20 cellular contexts compared by ENCODE assay signal in the genomic region with DNA sequence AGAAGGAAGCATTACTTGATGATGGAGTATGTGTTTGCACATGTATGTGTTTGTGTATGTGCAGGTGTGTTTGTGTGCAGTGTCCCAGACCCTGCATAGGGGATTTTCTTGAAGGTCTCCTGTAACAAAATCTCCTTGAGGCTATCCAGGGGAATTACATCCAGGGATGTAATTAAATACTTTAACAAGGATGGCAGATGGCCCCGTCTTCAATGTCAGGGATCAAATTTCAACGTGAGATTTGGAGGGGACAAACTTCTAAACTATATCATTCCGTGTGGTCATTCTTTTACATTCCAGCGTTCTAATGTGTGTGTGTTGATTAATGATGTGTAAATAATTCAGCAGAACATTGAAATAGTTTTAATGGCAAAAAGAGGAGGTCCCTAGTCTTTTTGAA. TPM values are rescaled to one million over a fixed set of nuclear protein-coding genes. Genes with fewer than 3 reads are reported as not detected.
DNase-seq lines count a peak whose midpoint lies in the region; ATAC-seq and TF ChIP-seq lines count a peak whose summit lies in the region.
"Had no signal": no experiment of that assay in that cellular context is flagged by ENCODE, and none has a peak within 500 bp of the region (broad histone marks: within the 10 kb centered on the region; RNA-seq: fewer than 3 reads in every experiment).

No MANE protein-coding gene starts in this region.

- no peak for TF ChIP-seq POLR2A in sigmoid colon (IDR thresholded peaks at IDR 0.05)

- no peaks in the 10 kb centered on the region for H3K9me3 Mint-ChIP-seq in H9
- H3K9me3 Mint-ChIP-seq: activated naive CD8-positive, alpha-beta T cell treated with anti-CD3 and anti-CD28 coated beads, Interleukin-2, amount 50 U/mL, for 24 hours had no signal

- H3K4me3 ChIP-seq in sigmoid colon, result no peak overlapping the region
- H3K4me3 ChIP-seq: BLaER1 treated with 17β-estradiol and CSF1 and Interleukin-3, amounts not matched to agents 10 nM and 100 nM; skin epidermis; thoracic aorta had no signal

- no peak for TF ChIP-seq EP300 in sigmoid colon (IDR thresholded peaks at IDR 0.05)

- H2AFZ ChIP-seq in H9 (ENCODE audit: low read length), result no peak overlapping the region
- H2AFZ ChIP-seq: parathyroid adenoma had no signal

- no peaks in the 10 kb centered on the region; the same call in 1 of the 2 replicates for H3K4me1 ChIP-seq in H9 (ENCODE audit: insufficient read depth, low read length)
- no peaks in the 10 kb centered on the region for H3K4me1 ChIP-seq in sigmoid colon
- H3K4me1 ChIP-seq: BLaER1 treated with 17β-estradiol and CSF1 and Interleukin-3, amounts not matched to agents 10 nM and 100 nM; foreskin keratinocyte; parathyroid adenoma had no signal

- no peak overlapping the region for H3K9ac ChIP-seq in H9 (ENCODE audit: extremely low read depth, insufficient read length, low read length)
- H3K9ac ChIP-seq: BLaER1 treated with 17β-estradiol and CSF1 and Interleukin-3, amounts not matched to agents 10 nM and 100 nM; parathyroid adenoma had no signal

- H3T11ph ChIP-seq in H9 (ENCODE audit: low read length), result no peak overlapping the region

- no peak overlapping the region for H2BK120ac ChIP-seq in H9 (ENCODE audit: low read depth, low read length, poor library complexity, severe bottlenecking)

- no peak overlapping the region for H3K4me2 ChIP-seq in H9 (ENCODE audit: insufficient read depth, insufficient read length, low read length)
- H3K4me2 ChIP-seq: BLaER1 treated with 17β-estradiol and CSF1 and Interleukin-3, amounts not matched to agents 10 nM and 100 nM had no signal

- TF ChIP-seq CTCF in H9 (conservative IDR thresholded peaks at IDR 0.05), result peak; percentile 37; the same call in 2 of the 3 replicates
- no peak for TF ChIP-seq CTCF in sigmoid colon (IDR thresholded peaks at IDR 0.05)

- H2BK20ac ChIP-seq in H9 (ENCODE audit: low read depth, low read length, poor library complexity, severe bottlenecking), result no peak overlapping the region

- H3K23ac ChIP-seq in H9 (ENCODE audit: insufficient read length, low read depth, low read length), result no peak overlapping the region

- H3K9me3 ChIP-seq in H9 (ENCODE audit: control insufficient read depth, low read depth, low read length), result no peaks in the 10 kb centered on the region
- no peaks in the 10 kb centered on the region for H3K9me3 ChIP-seq in sigmoid colon
- H3K9me3 ChIP-seq: BLaER1 treated with 17β-estradiol and CSF1 and Interleukin-3, amounts not matched to agents 10 nM and 100 nM; thoracic aorta had no signal

- H3K27me3 ChIP-seq in H9 (ENCODE audit: insufficient read depth, low read length), result no peaks in the 10 kb centered on the region
- H3K27me3 ChIP-seq in sigmoid colon, result no peaks in the 10 kb centered on the region
- H3K27me3 ChIP-seq: BLaER1 treated with 17β-estradiol and CSF1 and Interleukin-3, amounts not matched to agents 10 nM and 100 nM; foreskin keratinocyte had no signal

- no peaks in the 10 kb centered on the region for H3K23me2 ChIP-seq in H9 (ENCODE audit: insufficient read length, low read depth, low read length, poor library complexity, severe bottlenecking)

- H3K27ac ChIP-seq in H9 (ENCODE audit: insufficient read length, low read depth, low read length) (no peak overlapping the region), sigmoid colon (no peak overlapping the region)
- H3K27ac ChIP-seq: BLaER1 treated with 17β-estradiol and CSF1 and Interleukin-3, amounts not matched to agents 10 nM and 100 nM; foreskin keratinocyte; parathyroid adenoma; skin epidermis; thoracic aorta had no signal

- ATAC-seq in HG02678 (IDR thresholded peaks at IDR 0.05; ENCODE audit: unreplicated experiment), result no peak
- ATAC-seq: activated CD8-positive, alpha-beta T cell treated with anti-CD3 and anti-CD28 coated beads, Interleukin-2, amount 10 ng/mL, durations not matched to agents 7 days and 5 days; activated naive CD8-positive, alpha-beta T cell treated with anti-CD3 and anti-CD28 coated beads, Interleukin-2, amount 50 U/mL, for 24 hours; foreskin keratinocyte; Panc1 had no signal

- peaks cover 2 to 5% of the 10 kb centered on the region in 2 experiments; a peak in 3 of 4 replicates for H3K4me1 Mint-ChIP-seq in H9
- H3K4me1 Mint-ChIP-seq: activated naive CD8-positive, alpha-beta T cell treated with anti-CD3 and anti-CD28 coated beads, Interleukin-2, amount 50 U/mL, for 24 hours had no signal

- no peak overlapping the region for H3K56ac ChIP-seq in H9 (ENCODE audit: insufficient read length, low read depth, low read length)

- H4K91ac ChIP-seq in H9 (ENCODE audit: insufficient read length, low read depth, low read length), result no peak overlapping the region

- no peaks in the 10 kb centered on the region for H3K79me1 ChIP-seq in H9 (ENCODE audit: insufficient read depth, low read depth, low read length, poor library complexity, severe bottlenecking)

- H3K27me3 Mint-ChIP-seq in H9 (ENCODE audit: low read depth), result peaks cover 15% of the 10 kb centered on the region

- H2BK12ac ChIP-seq in H9 (ENCODE audit: insufficient read length, low read depth, low read length), result no peak overlapping the region

- no peaks in the 10 kb centered on the region for H3K79me2 ChIP-seq in H9 (ENCODE audit: insufficient read depth, low read length)
- H3K79me2 ChIP-seq: parathyroid adenoma had no signal

- no peak overlapping the region for H3K4me3 Mint-ChIP-seq in H9
- H3K4me3 Mint-ChIP-seq: activated CD8-positive, alpha-beta T cell treated with anti-CD3 and anti-CD28 coated beads, Interleukin-2, amount 10 ng/mL, durations not matched to agents 7 days and 5 days; activated naive CD8-positive, alpha-beta T cell treated with anti-CD3 and anti-CD28 coated beads, Interleukin-2, amount 50 U/mL, for 24 hours had no signal

- H3K36me3 ChIP-seq in sigmoid colon, result no peaks in the 10 kb centered on the region
- H3K36me3 ChIP-seq: BLaER1 treated with 17β-estradiol and CSF1 and Interleukin-3, amounts not matched to agents 10 nM and 100 nM; thoracic aorta had no signal

- no peaks in the 10 kb centered on the region for H3K36me3 Mint-ChIP-seq in H9 (ENCODE audit: insufficient read depth in 1 of 3, low read depth in 3 of 3)

- H3K27ac Mint-ChIP-seq in H9, result no peak overlapping the region
- H3K27ac Mint-ChIP-seq: activated CD8-positive, alpha-beta T cell treated with anti-CD3 and anti-CD28 coated beads, Interleukin-2, amount 10 ng/mL, durations not matched to agents 7 days and 5 days; activated naive CD8-positive, alpha-beta T cell treated with anti-CD3 and anti-CD28 coated beads, Interleukin-2, amount 50 U/mL, for 24 hours had no signal

- WGBS in H9 (ENCODE audit: extremely low coverage, insufficient read length, low lambda C conversion rate), result no CpG with 5 or more reads among the region's 4 CpGs
- 75 to 76% methylated on average over 4 of the region's 4 CpGs for WGBS in sigmoid colon, 2 donors

- no peak overlapping the region for H4K5ac ChIP-seq in H9 (ENCODE audit: insufficient read length, low read depth, low read length)

- no peak overlapping the region for H2AK5ac ChIP-seq in H9 (ENCODE audit: insufficient read length, low read length)

- no peak overlapping the region for H2BK5ac ChIP-seq in H9 (ENCODE audit: insufficient read length, low read length)

- H4K8ac ChIP-seq in H9 (replicated peaks; ENCODE audit: insufficient read length, low read depth, low read length), result no peak overlapping the region

- no peaks in the 10 kb centered on the region for H4K20me1 ChIP-seq in H9 (ENCODE audit: control insufficient read depth, insufficient read depth, insufficient read length)
- H4K20me1 ChIP-seq: BLaER1 treated with 17β-estradiol and CSF1 and Interleukin-3, amounts not matched to agents 10 nM and 100 nM had no signal

- no peak overlapping the region for H3K4ac ChIP-seq in H9 (ENCODE audit: low read depth, low read length)

- H2BK15ac ChIP-seq in H9 (ENCODE audit: low read depth, low read length), result no peak overlapping the region

- intact Hi-C loops in sigmoid colon (cut with DNase I), result no loop called here

- H3K18ac ChIP-seq in H9 (ENCODE audit: insufficient read length, low read depth, low read length), result no peak overlapping the region

- no peak for DNase-seq in H9
- peak; percentile 7 for DNase-seq in RPMI7951 (ENCODE audit: low read depth)
- peak; percentile 61 for DNase-seq in left kidney (ENCODE audit: low read depth, low spot score)
- DNase-seq in sigmoid colon, result no peak
- no peak for DNase-seq in CD1c-positive myeloid dendritic cell (ENCODE audit: extremely low spot score)
- DNase-seq: activated CD8-positive, alpha-beta T cell treated with anti-CD3 and anti-CD28 coated beads, Interleukin-2, amount 10 ng/mL, durations not matched to agents 7 days and 5 days; activated naive CD8-positive, alpha-beta T cell treated with anti-CD3 and anti-CD28 coated beads, Interleukin-2, amount 50 U/mL, for 24 hours; caudate nucleus; foreskin keratinocyte; Kasumi-1; NCI-H146; NCI-H526 treated with DMSO at 0.1 percent for 48 hours had no signal

- H3K14ac ChIP-seq in H9 (ENCODE audit: insufficient read depth, low read length), result no peak overlapping the region

RNA-seq across cellular contexts. Expression of a gene that starts 3.3 kb away (rescaled TPM):
- not detected in 2 replicates for total RNA-seq in H9 (2021)
- total RNA-seq in RPMI7951 (2014; rRNA removed; shearing (Covaris generic)), result not detected in 2 replicates
- total RNA-seq in sigmoid colon, result not detected
- polyA plus RNA-seq in sigmoid colon, result under 1 TPM in 1 of 3 donors, not detected in 2; 0.36 TPM
- total RNA-seq: activated CD8-positive, alpha-beta T cell treated with anti-CD3 and anti-CD28 coated beads, Interleukin-2, amount 10 ng/mL, durations not matched to agents 7 days and 5 days; foreskin keratinocyte; H1; lower leg skin; thoracic aorta had no signal
- polyA plus RNA-seq: foreskin keratinocyte, H1 had no signal

RNA-seq across cellular contexts. Expression of a gene that starts 6.7 kb away (rescaled TPM):
- total RNA-seq in H9 (2021) (not detected in 2 replicates), sigmoid colon (not detected)
- not detected in 2 replicates for total RNA-seq in RPMI7951 (2014; rRNA removed; shearing (Covaris generic))
- under 1 TPM in 1 of 3 donors, not detected in 2; 0.66 TPM for polyA plus RNA-seq in sigmoid colon
- total RNA-seq: activated CD8-positive, alpha-beta T cell treated with anti-CD3 and anti-CD28 coated beads, Interleukin-2, amount 10 ng/mL, durations not matched to agents 7 days and 5 days; H1 had no signal
- polyA plus RNA-seq: H1 had no signal

RNA-seq across cellular contexts. Expression of a gene that starts 17.7 kb away (rescaled TPM):
- total RNA-seq in H9 (2021), result not detected in 2 replicates
- total RNA-seq in RPMI7951 (2014; rRNA removed; shearing (Covaris generic)), result not detected in 2 replicates
- not detected for total RNA-seq in sigmoid colon
- 1 to 10 TPM in 1 of 3 donors, not detected in 2; 3.0 TPM for polyA plus RNA-seq in sigmoid colon
- total RNA-seq: activated CD8-positive, alpha-beta T cell treated with anti-CD3 and anti-CD28 coated beads, Interleukin-2, amount 10 ng/mL, durations not matched to agents 7 days and 5 days; H1; thoracic aorta had no signal
- polyA plus RNA-seq: H1 had no signal

RNA-seq across cellular contexts. Expression of a gene that starts 37.7 kb away (rescaled TPM):
- total RNA-seq in H9 (2021), result not detected in 2 replicates
- not detected in 2 replicates for total RNA-seq in RPMI7951 (2014; rRNA removed; shearing (Covaris generic))
- not detected for total RNA-seq in sigmoid colon
- under 1 TPM in 1 of 3 donors, not detected in 2; 0.22 TPM for polyA plus RNA-seq in sigmoid colon
- total RNA-seq: activated CD8-positive, alpha-beta T cell treated with anti-CD3 and anti-CD28 coated beads, Interleukin-2, amount 10 ng/mL, durations not matched to agents 7 days and 5 days; H1; thoracic aorta had no signal
- polyA plus RNA-seq: foreskin keratinocyte, H1 had no signal

RNA-seq across cellular contexts. Expression of a gene that starts 38.7 kb away (rescaled TPM):
- total RNA-seq in H9 (2021), result not detected in 2 replicates
- 0.29 TPM in 1 of 2 replicates, not detected in the other for total RNA-seq in RPMI7951 (2014; rRNA removed; shearing (Covaris generic))
- not detected for total RNA-seq in sigmoid colon
- polyA plus RNA-seq in sigmoid colon, result 10 to 100 TPM; 10.8 to 27.3 (median 19.7) TPM
- total RNA-seq: activated CD8-positive, alpha-beta T cell treated with anti-CD3 and anti-CD28 coated beads, Interleukin-2, amount 10 ng/mL, durations not matched to agents 7 days and 5 days; foreskin keratinocyte; H1 had no signal
- polyA plus RNA-seq: H1 had no signal

Comparison
In these comparisons a context has a peak if more than half of its experiments do, and no peak if none do; other contexts are left out.
1. DNase-seq: peak in RPMI7951 (single experiment) and left kidney (single experiment); none in H9 (single experiment), sigmoid colon (single experiment) and CD1c-positive myeloid dendritic cell (single experiment).